In genomic region chr1:180912211-180912800, GRCh38 we compare ENCODE assay signal across 1 cellular context.
TF ChIP-seq lines count a peak whose summit lies in the region.

No MANE protein-coding gene starts in this region.

TF ChIP-seq in WTC11, 78 proteins besides CTCF, POLR2A, EP300 and RAD21 (continued from another document):
- no peak for TF ChIP-seq PREB (CRISPR knock-in tag; IDR thresholded peaks at IDR 0.05; ENCODE audit: borderline replicate concordance)
- TF ChIP-seq TEAD1 (CRISPR knock-in tag; IDR thresholded peaks at IDR 0.05): 0 out of 2 replicates have a peak, but pooled peaks have one; percentile 68
